Comparison of ENCODE assay signal across 8 cellular contexts in the genomic region with DNA sequence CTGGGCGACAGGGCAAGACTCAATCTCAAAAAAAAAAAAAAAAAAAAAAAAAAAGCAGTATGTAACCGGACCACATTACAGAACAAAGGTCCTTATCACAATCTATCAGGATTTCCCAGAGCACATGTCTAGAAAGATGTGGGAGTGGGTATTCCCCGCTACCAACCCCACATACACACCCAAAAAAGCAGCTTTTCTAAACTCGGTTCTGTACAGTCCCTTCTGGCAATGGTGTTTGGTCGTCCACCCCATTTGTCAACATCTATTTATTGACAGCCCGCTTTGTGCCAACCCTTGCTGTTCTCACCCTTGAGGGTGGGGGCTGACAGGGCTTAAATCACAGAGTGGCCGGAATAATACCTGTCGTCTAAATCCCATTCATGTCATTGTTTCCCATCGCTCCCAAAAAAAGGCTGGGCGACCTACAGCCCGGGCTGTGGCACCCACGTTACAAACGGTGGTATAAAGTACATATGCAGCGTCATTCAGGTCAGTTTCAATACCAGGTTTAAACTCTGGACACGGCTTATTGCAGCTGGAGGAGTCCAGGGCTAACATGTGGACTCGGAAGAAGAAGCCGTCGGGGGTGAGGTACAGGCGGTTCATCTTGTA. TPM values are rescaled to one million over a fixed set of nuclear protein-coding genes. Genes with fewer than 3 reads are reported as not detected.
DNase-seq lines count a peak whose midpoint lies in the region; ATAC-seq and TF ChIP-seq lines count a peak whose summit lies in the region.

No MANE protein-coding gene starts in this region.

- H3K9me3 ChIP-seq in SK-N-SH (no peaks in the 10 kb centered on the region), OCI-LY3 (ENCODE audit: insufficient read depth, low read length) (no peaks in the 10 kb centered on the region)

- CTCF ChIA-PET in SK-N-SH (lab: Yijun Ruan, JAX), result interaction anchor here (1.0 to 1.6 kb wide), 4 partner anchors 17 to 208 kb away, joined by 3 to 4 read pairs (median 3); no protein-coding TSS in a partner anchor

- H3K9me2 ChIP-seq in SK-N-SH, result no peaks in the 10 kb centered on the region

- H3K36me3 ChIP-seq in SK-N-SH (replicated peaks in 1 of 2; ENCODE audit: control insufficient read depth in 1 of 2, insufficient read depth in 2 of 2, low read length in 1 of 2), result peaks cover 0 to 5% of the 10 kb centered on the region in 2 experiments
- no peaks in the 10 kb centered on the region for H3K36me3 ChIP-seq in OCI-LY3 (replicated peaks; ENCODE audit: low read depth, low read length)

- H3K27me3 Mint-ChIP-seq in natural killer cell (ENCODE audit: low read depth in 2 of 2), result peaks cover 5 to 19% of the 10 kb centered on the region in 2 donors

- H3K36me3 Mint-ChIP-seq in natural killer cell, result no peaks in the 10 kb centered on the region

- H3K9ac ChIP-seq in SK-N-SH, result peak overlapping the region; percentile 90
- H3K9ac ChIP-seq in OCI-LY3 (ENCODE audit: low read length), result peak overlapping the region; percentile 80

- H3K4me3 Mint-ChIP-seq in natural killer cell, result peak overlapping the region; percentile 93

- H3K79me2 ChIP-seq in SK-N-SH (ENCODE audit: insufficient read depth) (0 out of 2 replicates have a peak, but pooled peaks cover 6% of the 10 kb centered on the region), OCI-LY3 (ENCODE audit: low read length) (no peaks in the 10 kb centered on the region)

- H3K4me2 ChIP-seq in SK-N-SH (peak overlapping the region; percentile 92), OCI-LY3 (ENCODE audit: low read length) (peak overlapping the region; percentile 87)

- H2AFZ ChIP-seq in SK-N-SH (ENCODE audit: low read depth) (peak overlapping the region; percentile 95), OCI-LY3 (ENCODE audit: low read depth, low read length) (peak overlapping the region; percentile 78; the same call in 1 of the 2 replicates)

- no peaks in the 10 kb centered on the region for H3K9me3 Mint-ChIP-seq in natural killer cell

- no peak for TF ChIP-seq EP300 in SK-N-SH (IDR thresholded peaks at IDR 0.05; ENCODE audit: borderline replicate concordance in 1 of 2, low read depth in 1 of 2, low read length in 1 of 2)

- H3F3A ChIP-seq in SK-N-SH (replicated peaks; ENCODE audit: insufficient read depth), result peaks cover 37% of the 10 kb centered on the region

- intact Hi-C loops in dorsolateral prefrontal cortex (cut with DNase I), result loop anchor here (1.0 to 5.0 kb wide), 5 partner anchors 10 to 215 kb away; partner anchors contain the start of gene KPNA2 (in 1 of the 2)
- intact Hi-C loops in natural killer cell (cut with micrococcal nuclease), result loop anchor here (10.0 kb wide), 1 partner anchor 1332 kb away; the partner anchor contains the start of gene ABCA5

- peak overlapping the region; percentile 65 to 85 for H3K4me3 ChIP-seq in SK-N-SH (ENCODE audit: low read depth in 2 of 2, low read length in 1 of 2)
- peak overlapping the region; percentile 97 for H3K4me3 ChIP-seq in OCI-LY3 (ENCODE audit: low read length)
- peak overlapping the region; percentile 63 to 96 (median 85) for H3K4me3 ChIP-seq in dorsolateral prefrontal cortex

- ATAC-seq in SK-N-SH treated with all-trans-retinoic acid at 6 μM for 48 hours (no peak; the same call in 2 of the 3 replicates), natural killer cell (peak in 2 of 3 donors; percentile 6 to 18)

- H3K27ac ChIP-seq in SK-N-SH (ENCODE audit: low read depth in 2 of 2, low read length in 1 of 2), result peak overlapping the region; percentile 83 to 84
- H3K27ac ChIP-seq in OCI-LY3 (ENCODE audit: low read length), result peak overlapping the region; percentile 64
- H3K27ac ChIP-seq in dorsolateral prefrontal cortex, result peak overlapping the region; percentile 86 to 100 (median 97)

- H3K27me3 ChIP-seq in SK-N-SH (ENCODE audit: insufficient read depth) (no peaks in the 10 kb centered on the region), OCI-LY3 (ENCODE audit: low read depth, low read length) (peaks cover 17% of the 10 kb centered on the region), dorsolateral prefrontal cortex (no peaks in the 10 kb centered on the region)

- H3K27ac Mint-ChIP-seq in natural killer cell, result peak overlapping the region; percentile 89 to 95

- no peak for DNase-seq in SK-N-SH
- DNase-seq in dorsolateral prefrontal cortex, result no peak
- no peak for DNase-seq in natural killer cell
- DNase-seq in AG20443 (ENCODE audit: low spot score), result no peak
- DNase-seq in NCI-H1930 (lab: John Stamatoyannopoulos, UW), result no peak
- no peak for DNase-seq in NCI-H1417 treated with DMSO at 0.1 percent for 48 hours (lab: John Stamatoyannopoulos, UW)

- H3K4me1 ChIP-seq in SK-N-SH (ENCODE audit: control insufficient read depth in 1 of 2, insufficient read depth in 2 of 2, low read depth in 1 of 2, low read length in 1 of 2) (peaks cover 6 to 23% of the 10 kb centered on the region in 2 experiments), OCI-LY3 (ENCODE audit: low read length) (peaks cover 22% of the 10 kb centered on the region)

- TF ChIP-seq CTCF in SK-N-SH (IDR thresholded peaks at IDR 0.05) (no peak), OCI-LY3 (IDR thresholded peaks at IDR 0.05; ENCODE audit: low read depth, low read length) (no peak), dorsolateral prefrontal cortex (IDR thresholded peaks at IDR 0.05 in 54 of 56, conservative IDR thresholded peaks at IDR 0.05 in 2 of 56; ENCODE audit: low read depth in 1 of 56, partially characterized antibody in 56 of 56) (peak in 1 of 56 donors; percentile 21), natural killer cell (IDR thresholded peaks at IDR 0.05) (no peak)

- POLR2A ChIA-PET in SK-N-SH (lab: Yijun Ruan, JAX), result interaction anchor here (1.3 kb wide), 1 partner anchor 44 kb away, joined by 4 read pairs; no protein-coding TSS in a partner anchor

- 11% methylated on average over 19 of the region's 19 CpGs for WGBS in SK-N-SH (ENCODE audit: low lambda C conversion rate)

- H3K4me1 Mint-ChIP-seq in natural killer cell, result peaks cover 35 to 38% of the 10 kb centered on the region in 2 donors

- H4K20me1 ChIP-seq in SK-N-SH (ENCODE audit: insufficient read depth) (no peaks in the 10 kb centered on the region), OCI-LY3 (ENCODE audit: insufficient read depth, low read length) (no peaks in the 10 kb centered on the region)

- no peak for TF ChIP-seq RAD21 in SK-N-SH (IDR thresholded peaks at IDR 0.05; ENCODE audit: low read length)

TF ChIP-seq in SK-N-SH, 30 proteins besides CTCF, POLR2A, EP300 and RAD21:
- TF ChIP-seq CHD2 (IDR thresholded peaks at IDR 0.05; ENCODE audit: low read length, partially characterized antibody), result peak; percentile 11
- TF ChIP-seq, protein P1, sequence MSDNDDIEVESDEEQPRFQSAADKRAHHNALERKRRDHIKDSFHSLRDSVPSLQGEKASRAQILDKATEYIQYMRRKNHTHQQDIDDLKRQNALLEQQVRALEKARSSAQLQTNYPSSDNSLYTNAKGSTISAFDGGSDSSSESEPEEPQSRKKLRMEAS (IDR thresholded peaks at IDR 0.05; ENCODE audit: low read depth), result no peak
- TF ChIP-seq MXI1 (IDR thresholded peaks at IDR 0.05; ENCODE audit: low read depth, low read length), result peak; percentile 54; the same call in 1 of the 2 replicates

TF ChIP-seq in SK-N-SH treated with all-trans-retinoic acid at 6 μM for 48 hours, 23 proteins besides CTCF, POLR2A, EP300 and RAD21 (continues in another document):
- TF ChIP-seq, protein P2, sequence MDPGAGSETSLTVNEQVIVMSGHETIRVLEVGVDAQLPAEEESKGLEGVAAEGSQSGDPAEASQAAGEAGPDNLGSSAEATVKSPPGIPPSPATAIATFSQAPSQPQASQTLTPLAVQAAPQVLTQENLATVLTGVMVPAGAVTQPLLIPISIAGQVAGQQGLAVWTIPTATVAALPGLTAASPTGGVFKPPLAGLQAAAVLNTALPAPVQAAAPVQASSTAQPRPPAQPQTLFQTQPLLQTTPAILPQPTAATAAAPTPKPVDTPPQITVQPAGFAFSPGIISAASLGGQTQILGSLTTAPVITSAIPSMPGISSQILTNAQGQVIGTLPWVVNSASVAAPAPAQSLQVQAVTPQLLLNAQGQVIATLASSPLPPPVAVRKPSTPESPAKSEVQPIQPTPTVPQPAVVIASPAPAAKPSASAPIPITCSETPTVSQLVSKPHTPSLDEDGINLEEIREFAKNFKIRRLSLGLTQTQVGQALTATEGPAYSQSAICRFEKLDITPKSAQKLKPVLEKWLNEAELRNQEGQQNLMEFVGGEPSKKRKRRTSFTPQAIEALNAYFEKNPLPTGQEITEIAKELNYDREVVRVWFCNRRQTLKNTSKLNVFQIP (CRISPR knock-in tag; IDR thresholded peaks at IDR 0.05; ENCODE audit: borderline replicate concordance, low read depth), result no peak
- TF ChIP-seq ARNTL (CRISPR knock-in tag; IDR thresholded peaks at IDR 0.05; ENCODE audit: borderline replicate concordance, low read depth), result no peak
- TF ChIP-seq ZNF70 (CRISPR knock-in tag; IDR thresholded peaks at IDR 0.05), result no peak
- no peak for TF ChIP-seq ZC3H10 (CRISPR knock-in tag; IDR thresholded peaks at IDR 0.05)
- TF ChIP-seq TCF4 (CRISPR knock-in tag; IDR thresholded peaks at IDR 0.05; ENCODE audit: borderline replicate concordance), result no peak
- no peak for TF ChIP-seq ESRRG (CRISPR knock-in tag; IDR thresholded peaks at IDR 0.05)

RNA-seq across cellular contexts. Expression of gene C17orf58, which starts 3.6 kb away (rescaled TPM):
- 21.2 and 22.9 TPM in 2 replicates for polyA plus RNA-seq in SK-N-SH (2012; rRNA removed)
- 23.1 and 23.4 TPM in 2 replicates for polyA plus RNA-seq in SK-N-SH (2012; cell fraction: cytosol; rRNA removed)
- polyA plus RNA-seq in SK-N-SH (2012; cell fraction: nucleus; rRNA removed), result 9.6 and 13.8 TPM in 2 replicates
- 10 to 100 TPM in 60 of 120 experiments, 1 to 10 TPM in 60; 6.1 to 15.7 (median 10.0) TPM for total RNA-seq in dorsolateral prefrontal cortex
- 1 to 10 TPM; 4.3 to 5.8 (median 4.6) TPM for total RNA-seq in natural killer cell

RNA-seq across cellular contexts. Expression of gene KPNA2, which starts 42.9 kb away (rescaled TPM):
- 122 and 139 TPM in 2 replicates for polyA plus RNA-seq in SK-N-SH (2012; rRNA removed)
- 122 and 123 TPM in 2 replicates for polyA plus RNA-seq in SK-N-SH (2012; cell fraction: cytosol; rRNA removed)
- polyA plus RNA-seq in SK-N-SH (2012; cell fraction: nucleus; rRNA removed), result 71.3 and 114 TPM in 2 replicates
- total RNA-seq in dorsolateral prefrontal cortex (10 to 100 TPM; 17.2 to 55.8 (median 35.5) TPM), natural killer cell (10 to 100 TPM; 45.1 to 52.8 (median 49.3) TPM)
